Comparison of ENCODE assay signal across 8 cellular contexts in genomic region chr12:5022465-5023061, GRCh38.
DNase-seq lines count a peak whose midpoint lies in the region; ATAC-seq, FAIRE-seq and TF ChIP-seq lines count a peak whose summit lies in the region.

No MANE protein-coding gene starts in this region.

- H3K9ac ChIP-seq in parathyroid adenoma = no peak overlapping the region

- no peak overlapping the region for H3K4me3 ChIP-seq in parathyroid adenoma (ENCODE audit: low read depth, low read length)

- no peak for ATAC-seq in GM21515 (IDR thresholded peaks at IDR 0.05; ENCODE audit: unreplicated experiment)

- H3K27ac ChIP-seq in parathyroid adenoma = no peak overlapping the region

- no peaks in the 10 kb centered on the region for H3K36me3 ChIP-seq in parathyroid adenoma (ENCODE audit: control insufficient read depth, insufficient read depth, low read length)

- no peak overlapping the region for H2AFZ ChIP-seq in parathyroid adenoma

- no peaks in the 10 kb centered on the region for H3K9me3 ChIP-seq in parathyroid adenoma (ENCODE audit: control insufficient read depth, low read length)

- peak; percentile 86 for TF ChIP-seq CTCF in parathyroid adenoma (IDR thresholded peaks at IDR 0.05)

- DNase-seq in AML-193 (lab: John Stamatoyannopoulos, UW) (peak; percentile 0 to 20), GM19239 (ENCODE audit: insufficient read length, low spot score) (peak; percentile 74), NCI-H2196 (lab: John Stamatoyannopoulos, UW; ENCODE audit: unreplicated experiment) (peak; percentile 32), fibroblast of the conjunctiva (ENCODE audit: low read depth) (peak; percentile 5), activated gamma-delta T cell (lab: John Stamatoyannopoulos, UW) (no peak)
- DNase-seq in activated CD8-positive, alpha-beta memory T cell treated with anti-CD3 and anti-CD28 coated beads, Interleukin-2, amount 50 U/mL, for 48 hours = peak; percentile 65

- no peaks in the 10 kb centered on the region for H3K4me1 ChIP-seq in parathyroid adenoma

- H3K4me2 ChIP-seq in parathyroid adenoma (ENCODE audit: low read length) = no peak overlapping the region

- peak; percentile 88 for FAIRE-seq in GM19239 (lab: Jason Lieb, UNC)

- no peaks in the 10 kb centered on the region for H3K27me3 ChIP-seq in parathyroid adenoma (ENCODE audit: control insufficient read depth, insufficient read depth, low read length)

- no peaks in the 10 kb centered on the region for H3K79me2 ChIP-seq in parathyroid adenoma
